Comparison of ENCODE assay signal across 16 cellular contexts in the genomic region with DNA sequence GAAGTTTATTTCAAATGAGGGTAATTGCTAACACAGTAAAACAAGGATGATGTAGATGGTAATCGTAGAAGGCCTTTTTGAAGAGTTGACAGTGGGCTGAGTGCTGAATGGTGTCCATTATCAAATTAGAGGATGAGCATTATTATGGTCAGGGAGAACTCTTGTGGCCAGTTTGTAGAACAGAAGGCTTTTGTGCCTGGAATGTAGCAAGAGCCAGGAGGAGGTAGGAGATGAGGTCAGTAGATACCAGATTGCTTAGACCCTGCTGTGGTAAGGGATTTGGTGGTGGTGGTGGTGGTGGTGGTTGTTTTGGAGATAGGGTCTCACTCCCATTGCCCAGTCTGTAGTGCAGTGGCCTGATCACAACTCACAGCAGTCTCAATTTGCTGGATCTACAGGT. TPM values are rescaled to one million over a fixed set of nuclear protein-coding genes. Genes with fewer than 3 reads are reported as not detected.
DNase-seq lines count a peak whose midpoint lies in the region; ATAC-seq, FAIRE-seq and TF ChIP-seq lines count a peak whose summit lies in the region.
"Had no signal": no experiment of that assay in that cellular context is flagged by ENCODE, and none has a peak within 500 bp of the region (broad histone marks: within the 10 kb centered on the region; RNA-seq: fewer than 3 reads in every experiment).

No MANE protein-coding gene starts in this region.

- H3K9me3 ChIP-seq in BLaER1 (no peaks in the 10 kb centered on the region), kidney (ENCODE audit: control insufficient read depth in 1 of 2, low read length in 2 of 2) (no peaks in the 10 kb centered on the region)
- H3K9me3 ChIP-seq: lower lobe of right lung, pancreas, SJCRH30 had no signal

- H3K4me2 ChIP-seq in BLaER1: no peak overlapping the region
- no peak overlapping the region; the same call in 1 of the 2 replicates for H3K4me2 ChIP-seq in GM23338

- no peak overlapping the region; the same call in none of the 2 replicates for H3K27ac Mint-ChIP-seq in GM23338
- H3K27ac Mint-ChIP-seq: stimulated activated memory B cell treated with anti-CD40 and anti-IgM and Interleukin-4, amounts not matched to agents 10 μg/mL and 1 μg/mL and 100 μg/mL, for 72 hours had no signal

- H3K4me1 ChIP-seq in BLaER1: peaks cover 33% of the 10 kb centered on the region
- H3K4me1 ChIP-seq in GM23338 (ENCODE audit: insufficient read depth): peaks cover 48% of the 10 kb centered on the region
- H3K4me1 ChIP-seq in kidney (ENCODE audit: control insufficient read depth in 1 of 2, insufficient read depth in 1 of 2, low read depth in 1 of 2, low read length in 2 of 2): peaks cover 14 to 19% of the 10 kb centered on the region in 2 donors

- H3K36me3 ChIP-seq in BLaER1 (peaks cover 77% of the 10 kb centered on the region), GM23338 (ENCODE audit: insufficient read depth) (peaks cover 35% of the 10 kb centered on the region; the same call in 1 of the 2 replicates), kidney (ENCODE audit: control insufficient read depth in 1 of 2, insufficient read depth in 2 of 2, low read length in 2 of 2) (no peaks in the 10 kb centered on the region)
- H3K36me3 ChIP-seq: pancreas had no signal

- no peaks in the 10 kb centered on the region for H3K27me3 ChIP-seq in BLaER1
- no peaks in the 10 kb centered on the region for H3K27me3 ChIP-seq in GM23338 (ENCODE audit: insufficient read depth)
- H3K27me3 ChIP-seq: pancreas, SJCRH30 had no signal

- H3K79me2 ChIP-seq in GM23338 (replicated peaks; ENCODE audit: insufficient read depth): peaks cover 100% of the 10 kb centered on the region

- intact Hi-C loops in kidney (cut with DNase I): no loop called here

- H3K27ac ChIP-seq in BLaER1 (no peak overlapping the region), GM23338 (ENCODE audit: low read depth) (0 out of 2 replicates have a peak overlapping the region, but pooled peaks have one; percentile 2), kidney (ENCODE audit: low read depth in 2 of 2, low read length in 2 of 2) (no peak overlapping the region)
- H3K27ac ChIP-seq: lower lobe of right lung, pancreas, SJCRH30 had no signal

- no peaks in the 10 kb centered on the region for H3F3A ChIP-seq in GM23338 (replicated peaks; ENCODE audit: low read depth)

- TF ChIP-seq CTCF in GM23338 (conservative IDR thresholded peaks at IDR 0.05; ENCODE audit: low read depth in 2 of 2): no peak
- TF ChIP-seq CTCF in kidney (IDR thresholded peaks at IDR 0.05; ENCODE audit: borderline replicate concordance, extremely low read depth, insufficient read depth): no peak
- no peak for TF ChIP-seq CTCF in GM10266 (IDR thresholded peaks at IDR 0.05; ENCODE audit: control insufficient read depth, insufficient read depth, low read depth, missing control alignments)

- H3K27me3 Mint-ChIP-seq in GM23338 (ENCODE audit: insufficient read depth, low read depth, poor library complexity): peaks cover 9% of the 10 kb centered on the region
- H3K27me3 Mint-ChIP-seq: CD8-positive, alpha-beta memory T cell; stimulated activated memory B cell treated with anti-CD40 and anti-IgM and Interleukin-4, amounts not matched to agents 10 μg/mL and 1 μg/mL and 100 μg/mL, for 72 hours had no signal

- H3K9me2 ChIP-seq in GM23338 (ENCODE audit: insufficient read depth): no peaks in the 10 kb centered on the region

- H3K9ac ChIP-seq in BLaER1 (0 out of 2 replicates have a peak overlapping the region, but pooled peaks have one; percentile 15), kidney (ENCODE audit: low read length in 2 of 2) (no peak overlapping the region)

- H3K4me3 ChIP-seq in BLaER1 (no peak overlapping the region), GM23338 (0 out of 2 replicates have a peak overlapping the region, but pooled peaks have one; percentile 1), kidney (ENCODE audit: low read length in 2 of 2) (no peak overlapping the region)
- H3K4me3 ChIP-seq: lower lobe of right lung, pancreas, SJCRH30 had no signal

- ATAC-seq in GM23338 (peak; percentile 26), SK-N-SH treated with all-trans-retinoic acid at 6 μM for 48 hours (peak; percentile 46), GM18870 (IDR thresholded peaks at IDR 0.05; ENCODE audit: unreplicated experiment) (no peak)
- ATAC-seq: lower lobe of right lung; stimulated activated memory B cell treated with anti-CD40 and anti-IgM and Interleukin-4, amounts not matched to agents 10 μg/mL and 1 μg/mL and 100 μg/mL, for 72 hours had no signal

- FAIRE-seq in kidney (lab: Jason Lieb, UNC): no peak
- FAIRE-seq: pancreas had no signal

- peaks cover 69% of the 10 kb centered on the region for H3K36me3 Mint-ChIP-seq in GM23338 (ENCODE audit: low read depth)

- no peak overlapping the region for H2AFZ ChIP-seq in GM23338

- H3K9me3 Mint-ChIP-seq in GM23338: peaks cover 3% of the 10 kb centered on the region; the same call in 2 of the 3 replicates
- H3K9me3 Mint-ChIP-seq: CD8-positive, alpha-beta memory T cell; stimulated activated memory B cell treated with anti-CD40 and anti-IgM and Interleukin-4, amounts not matched to agents 10 μg/mL and 1 μg/mL and 100 μg/mL, for 72 hours had no signal

- peaks cover 100% of the 10 kb centered on the region for H4K20me1 ChIP-seq in BLaER1
- H4K20me1 ChIP-seq in GM23338 (replicated peaks; ENCODE audit: insufficient read depth): peaks cover 96% of the 10 kb centered on the region

- peaks cover 37% of the 10 kb centered on the region for H3K4me1 Mint-ChIP-seq in GM23338

- H3K4me3 Mint-ChIP-seq in GM23338: no peak overlapping the region
- H3K4me3 Mint-ChIP-seq: CD8-positive, alpha-beta memory T cell; stimulated activated memory B cell treated with anti-CD40 and anti-IgM and Interleukin-4, amounts not matched to agents 10 μg/mL and 1 μg/mL and 100 μg/mL, for 72 hours had no signal

- no peak for DNase-seq in GM23338 (ENCODE audit: low spot score)
- DNase-seq in hippocampal formation (lab: John Stamatoyannopoulos, UW): peak; percentile 4 to 20
- DNase-seq in kidney: no peak
- no peak for DNase-seq in GM10266 (ENCODE audit: extremely low spot score)
- no peak for DNase-seq in activated effector memory CD4-positive, alpha-beta T cell treated with anti-CD3 and anti-CD28 coated beads, Interleukin-2, amount 50 U/mL, for 16 hours
- DNase-seq: activated CD4-positive, alpha-beta T cell treated with anti-CD3 and anti-CD28 coated beads for 4 hours; CD8-positive, alpha-beta memory T cell; lower lobe of right lung; MV-4-11; NCI-H510A treated with DMSO at 0.1 percent for 48 hours; pancreas had no signal

TF ChIP-seq in GM23338, 12 proteins besides CTCF, POLR2A, EP300 and RAD21 (continues in another document):
- TF ChIP-seq ZNF331 (CRISPR knock-in tag; IDR thresholded peaks at IDR 0.05; ENCODE audit: low read depth): no peak

TF ChIP-seq in SK-N-SH treated with all-trans-retinoic acid at 6 μM for 48 hours, 23 proteins besides CTCF, POLR2A, EP300 and RAD21 (continues in another document):
- no peak for TF ChIP-seq TCF4 (CRISPR knock-in tag; IDR thresholded peaks at IDR 0.05; ENCODE audit: borderline replicate concordance)
- no peak for TF ChIP-seq ZFP30 (CRISPR knock-in tag; IDR thresholded peaks at IDR 0.05)
- TF ChIP-seq PPARA (CRISPR knock-in tag; IDR thresholded peaks at IDR 0.05; ENCODE audit: borderline replicate concordance): no peak
- TF ChIP-seq, protein P1, sequence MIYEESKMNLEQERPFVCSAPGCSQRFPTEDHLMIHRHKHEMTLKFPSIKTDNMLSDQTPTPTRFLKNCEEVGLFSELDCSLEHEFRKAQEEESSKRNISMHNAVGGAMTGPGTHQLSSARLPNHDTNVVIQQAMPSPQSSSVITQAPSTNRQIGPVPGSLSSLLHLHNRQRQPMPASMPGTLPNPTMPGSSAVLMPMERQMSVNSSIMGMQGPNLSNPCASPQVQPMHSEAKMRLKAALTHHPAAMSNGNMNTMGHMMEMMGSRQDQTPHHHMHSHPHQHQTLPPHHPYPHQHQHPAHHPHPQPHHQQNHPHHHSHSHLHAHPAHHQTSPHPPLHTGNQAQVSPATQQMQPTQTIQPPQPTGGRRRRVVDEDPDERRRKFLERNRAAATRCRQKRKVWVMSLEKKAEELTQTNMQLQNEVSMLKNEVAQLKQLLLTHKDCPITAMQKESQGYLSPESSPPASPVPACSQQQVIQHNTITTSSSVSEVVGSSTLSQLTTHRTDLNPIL (CRISPR knock-in tag; IDR thresholded peaks at IDR 0.05; ENCODE audit: low read depth): no peak
- TF ChIP-seq BACH2 (CRISPR knock-in tag; IDR thresholded peaks at IDR 0.05; ENCODE audit: borderline replicate concordance): no peak
- TF ChIP-seq, protein P2, sequence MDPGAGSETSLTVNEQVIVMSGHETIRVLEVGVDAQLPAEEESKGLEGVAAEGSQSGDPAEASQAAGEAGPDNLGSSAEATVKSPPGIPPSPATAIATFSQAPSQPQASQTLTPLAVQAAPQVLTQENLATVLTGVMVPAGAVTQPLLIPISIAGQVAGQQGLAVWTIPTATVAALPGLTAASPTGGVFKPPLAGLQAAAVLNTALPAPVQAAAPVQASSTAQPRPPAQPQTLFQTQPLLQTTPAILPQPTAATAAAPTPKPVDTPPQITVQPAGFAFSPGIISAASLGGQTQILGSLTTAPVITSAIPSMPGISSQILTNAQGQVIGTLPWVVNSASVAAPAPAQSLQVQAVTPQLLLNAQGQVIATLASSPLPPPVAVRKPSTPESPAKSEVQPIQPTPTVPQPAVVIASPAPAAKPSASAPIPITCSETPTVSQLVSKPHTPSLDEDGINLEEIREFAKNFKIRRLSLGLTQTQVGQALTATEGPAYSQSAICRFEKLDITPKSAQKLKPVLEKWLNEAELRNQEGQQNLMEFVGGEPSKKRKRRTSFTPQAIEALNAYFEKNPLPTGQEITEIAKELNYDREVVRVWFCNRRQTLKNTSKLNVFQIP (CRISPR knock-in tag; IDR thresholded peaks at IDR 0.05; ENCODE audit: borderline replicate concordance, low read depth): no peak
- TF ChIP-seq ISL1 (CRISPR knock-in tag; IDR thresholded peaks at IDR 0.05): no peak
- no peak for TF ChIP-seq ZNF8 (CRISPR knock-in tag; IDR thresholded peaks at IDR 0.05)
- TF ChIP-seq ZNF565 (CRISPR knock-in tag; conservative IDR thresholded peaks at IDR 0.05; ENCODE audit: low read depth): no peak
- no peak for TF ChIP-seq ZNF70 (CRISPR knock-in tag; IDR thresholded peaks at IDR 0.05)
- TF ChIP-seq ARNTL (CRISPR knock-in tag; IDR thresholded peaks at IDR 0.05; ENCODE audit: borderline replicate concordance, low read depth): no peak
- TF ChIP-seq RARB (CRISPR knock-in tag; IDR thresholded peaks at IDR 0.05): no peak

RNA-seq across cellular contexts. Expression of a gene that starts 6.2 kb away (rescaled TPM):
- 312 and 326 TPM in 2 replicates for total RNA-seq in GM23338 (2014; rRNA removed; shearing (Covaris generic))
- polyA plus RNA-seq in GM23338 (2016; fragmentation: Nextera tagmentation; extraction: Ambion mirVana): 147 and 163 TPM in 2 replicates
- total RNA-seq in kidney: 39.6 TPM
- polyA plus RNA-seq in kidney (ENCODE audit: insufficient read depth, low read depth, low replicate concordance): 32.4 TPM

Comparison
In these comparisons a context has a peak if more than half of its experiments do, and no peak if none do; other contexts are left out.
1. DNase-seq: peak in hippocampal formation (2 of 2); none in GM23338 (single experiment), kidney (single experiment), GM10266 (single experiment) and activated effector memory CD4-positive, alpha-beta T cell treated with anti-CD3 and anti-CD28 coated beads, Interleukin-2, amount 50 U/mL, for 16 hours (single experiment).